In the genomic region with DNA sequence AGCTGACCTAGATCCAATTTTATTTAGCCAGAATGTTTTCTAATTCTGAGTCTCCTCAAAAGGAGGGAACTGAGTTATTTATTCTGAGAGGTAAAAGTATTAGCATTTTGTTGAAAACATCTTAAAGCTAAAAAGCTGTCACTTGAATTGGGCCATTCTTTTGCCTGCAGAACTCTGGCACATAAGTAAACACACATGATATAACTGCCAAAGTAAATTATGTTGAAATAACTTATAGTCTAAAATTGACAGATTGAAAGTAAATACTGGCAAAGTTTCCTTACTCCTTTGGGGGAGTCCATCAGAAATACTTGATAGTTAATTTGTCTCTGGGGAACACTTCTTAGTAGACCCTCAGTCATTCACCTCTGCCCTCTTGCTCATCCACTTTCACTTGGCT, we compare ENCODE assay signal across 21 cellular contexts. TPM values are rescaled to one million over a fixed set of nuclear protein-coding genes. Genes with fewer than 3 reads are reported as not detected.
DNase-seq lines count a peak whose midpoint lies in the region; ATAC-seq and TF ChIP-seq lines count a peak whose summit lies in the region.
"Had no signal": no experiment of that assay in that cellular context is flagged by ENCODE, and none has a peak within 500 bp of the region (broad histone marks: within the 10 kb centered on the region; RNA-seq: fewer than 3 reads in every experiment).

No MANE protein-coding gene starts in this region.

- TF ChIP-seq CTCF in GM23338 (conservative IDR thresholded peaks at IDR 0.05; ENCODE audit: low read depth in 2 of 2): no peak
- no peak for TF ChIP-seq CTCF in OCI-LY3 (IDR thresholded peaks at IDR 0.05; ENCODE audit: low read depth, low read length)

- peaks cover 25% of the 10 kb centered on the region for H3K4me1 ChIP-seq in GM23338 (ENCODE audit: insufficient read depth)
- no peaks in the 10 kb centered on the region for H3K4me1 ChIP-seq in OCI-LY3 (ENCODE audit: low read length)
- H3K4me1 ChIP-seq: A549; BLaER1 treated with 17β-estradiol and CSF1 and Interleukin-3, amounts not matched to agents 10 nM and 100 nM had no signal

- ATAC-seq in GM23338 (no peak), left lobe of liver (peak; percentile 59)
- ATAC-seq: A549 had no signal

- H3K36me3 ChIP-seq in GM23338 (ENCODE audit: insufficient read depth): no peaks in the 10 kb centered on the region
- H3K36me3 ChIP-seq in OCI-LY3 (replicated peaks; ENCODE audit: low read depth, low read length): no peaks in the 10 kb centered on the region
- H3K36me3 ChIP-seq: BE2C; BLaER1 treated with 17β-estradiol and CSF1 and Interleukin-3, amounts not matched to agents 10 nM and 100 nM had no signal

- no peak overlapping the region for H3K27ac Mint-ChIP-seq in GM23338
- H3K27ac Mint-ChIP-seq: CD14-positive monocyte; CD4-positive, alpha-beta T cell; CD8-positive, alpha-beta memory T cell; H9; HFFc6 had no signal

- H2AFZ ChIP-seq in GM23338: peak overlapping the region; percentile 15; the same call in 1 of the 2 replicates
- H2AFZ ChIP-seq in OCI-LY3 (ENCODE audit: low read depth, low read length): no peak overlapping the region

- H3K27ac ChIP-seq in GM23338 (ENCODE audit: low read depth) (no peak overlapping the region), OCI-LY3 (ENCODE audit: low read length) (no peak overlapping the region)
- H3K27ac ChIP-seq: A549; BLaER1 treated with 17β-estradiol and CSF1 and Interleukin-3, amounts not matched to agents 10 nM and 100 nM had no signal

- peaks cover 39% of the 10 kb centered on the region for H3K4me1 Mint-ChIP-seq in GM23338
- H3K4me1 Mint-ChIP-seq: CD14-positive monocyte; CD8-positive, alpha-beta memory T cell had no signal

- no peaks in the 10 kb centered on the region for H3K9me3 ChIP-seq in OCI-LY3 (ENCODE audit: insufficient read depth, low read length)
- H3K9me3 ChIP-seq: A549; BE2C; BLaER1 treated with 17β-estradiol and CSF1 and Interleukin-3, amounts not matched to agents 10 nM and 100 nM had no signal

- no peak overlapping the region for H3K4me3 Mint-ChIP-seq in GM23338
- H3K4me3 Mint-ChIP-seq: CD14-positive monocyte; CD4-positive, alpha-beta T cell; CD8-positive, alpha-beta memory T cell; H9; HFFc6 had no signal

- H3K79me2 ChIP-seq in GM23338 (replicated peaks; ENCODE audit: insufficient read depth): no peaks in the 10 kb centered on the region
- no peaks in the 10 kb centered on the region for H3K79me2 ChIP-seq in OCI-LY3 (ENCODE audit: low read length)

- peaks cover 7% of the 10 kb centered on the region for H3K27me3 Mint-ChIP-seq in GM23338 (ENCODE audit: insufficient read depth, low read depth, poor library complexity)

- no peaks in the 10 kb centered on the region for H3K9me2 ChIP-seq in GM23338 (ENCODE audit: insufficient read depth)

- DNase-seq in GM23338 (ENCODE audit: low spot score): no peak
- no peak for DNase-seq in left lobe of liver (ENCODE audit: low spot score)
- no peak for DNase-seq in pons (ENCODE audit: low spot score)
- no peak for DNase-seq in iPS-NIHi7 (ENCODE audit: extremely low spot score)
- no peak for DNase-seq in T-helper 9 cell
- DNase-seq: 8988T; ACHN; AML-193; BE2C; CD4-positive, alpha-beta T cell; CD8-positive, alpha-beta memory T cell; DMS 273 treated with DMSO at 0.1 percent for 48 hours; DMS79; EL; GDM1; H9; HFFc6 had no signal

- H3K36me3 Mint-ChIP-seq in GM23338 (ENCODE audit: low read depth): peaks cover 9% of the 10 kb centered on the region
- H3K36me3 Mint-ChIP-seq: CD14-positive monocyte; CD8-positive, alpha-beta memory T cell had no signal

- H3K9me3 Mint-ChIP-seq in GM23338: peaks cover 11% of the 10 kb centered on the region; the same call in 2 of the 3 replicates
- H3K9me3 Mint-ChIP-seq: CD4-positive, alpha-beta T cell; CD8-positive, alpha-beta memory T cell; HFFc6 had no signal

- no peaks in the 10 kb centered on the region for H3K27me3 ChIP-seq in GM23338 (ENCODE audit: insufficient read depth)
- no peaks in the 10 kb centered on the region for H3K27me3 ChIP-seq in OCI-LY3 (ENCODE audit: low read depth, low read length)
- H3K27me3 ChIP-seq: BE2C; BLaER1 treated with 17β-estradiol and CSF1 and Interleukin-3, amounts not matched to agents 10 nM and 100 nM had no signal

- no peaks in the 10 kb centered on the region for H3F3A ChIP-seq in GM23338 (replicated peaks; ENCODE audit: low read depth)

- H3K4me3 ChIP-seq in GM23338: no peak overlapping the region
- no peak overlapping the region for H3K4me3 ChIP-seq in OCI-LY3 (ENCODE audit: low read length)
- H3K4me3 ChIP-seq: A549; BLaER1 treated with 17β-estradiol and CSF1 and Interleukin-3, amounts not matched to agents 10 nM and 100 nM had no signal

- H3K4me2 ChIP-seq in GM23338 (no peak overlapping the region), OCI-LY3 (ENCODE audit: low read length) (0 out of 2 replicates have a peak overlapping the region, but pooled peaks have one; percentile 14)
- H3K4me2 ChIP-seq: A549; BLaER1 treated with 17β-estradiol and CSF1 and Interleukin-3, amounts not matched to agents 10 nM and 100 nM had no signal

- no peak overlapping the region for H3K9ac ChIP-seq in OCI-LY3 (ENCODE audit: low read length)
- H3K9ac ChIP-seq: BLaER1 treated with 17β-estradiol and CSF1 and Interleukin-3, amounts not matched to agents 10 nM and 100 nM had no signal

- H4K20me1 ChIP-seq in GM23338 (replicated peaks; ENCODE audit: insufficient read depth) (no peaks in the 10 kb centered on the region), OCI-LY3 (ENCODE audit: insufficient read depth, low read length) (no peaks in the 10 kb centered on the region)
- H4K20me1 ChIP-seq: BLaER1 treated with 17β-estradiol and CSF1 and Interleukin-3, amounts not matched to agents 10 nM and 100 nM had no signal

TF ChIP-seq in GM23338, 12 proteins besides CTCF, POLR2A, EP300 and RAD21:
- TF ChIP-seq EZH2phosphoT487 (IDR thresholded peaks at IDR 0.05; ENCODE audit: unreplicated experiment) (no peak), ZNF331 (CRISPR knock-in tag; IDR thresholded peaks at IDR 0.05; ENCODE audit: low read depth) (no peak), POLR2AphosphoS5 (IDR thresholded peaks at IDR 0.05; ENCODE audit: low read depth) (no peak), EZH2 (IDR thresholded peaks at IDR 0.05; ENCODE audit: low read depth, unreplicated experiment) (no peak)
- TF ChIP-seq, protein P1, sequence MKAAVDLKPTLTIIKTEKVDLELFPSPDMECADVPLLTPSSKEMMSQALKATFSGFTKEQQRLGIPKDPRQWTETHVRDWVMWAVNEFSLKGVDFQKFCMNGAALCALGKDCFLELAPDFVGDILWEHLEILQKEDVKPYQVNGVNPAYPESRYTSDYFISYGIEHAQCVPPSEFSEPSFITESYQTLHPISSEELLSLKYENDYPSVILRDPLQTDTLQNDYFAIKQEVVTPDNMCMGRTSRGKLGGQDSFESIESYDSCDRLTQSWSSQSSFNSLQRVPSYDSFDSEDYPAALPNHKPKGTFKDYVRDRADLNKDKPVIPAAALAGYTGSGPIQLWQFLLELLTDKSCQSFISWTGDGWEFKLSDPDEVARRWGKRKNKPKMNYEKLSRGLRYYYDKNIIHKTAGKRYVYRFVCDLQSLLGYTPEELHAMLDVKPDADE (IDR thresholded peaks at IDR 0.05): no peak

RNA-seq across cellular contexts. Expression of a gene that starts 38.3 kb away (rescaled TPM):
- total RNA-seq in GM23338 (2014; rRNA removed; shearing (Covaris generic)): 43.3 and 43.6 TPM in 2 replicates
- polyA plus RNA-seq in GM23338 (2016; fragmentation: Nextera tagmentation; extraction: Ambion mirVana): 62.8 and 66.5 TPM in 2 replicates
- 30.6 TPM for total RNA-seq in left lobe of liver
